Comparison of ENCODE assay signal across 27 cellular contexts in the genomic region with DNA sequence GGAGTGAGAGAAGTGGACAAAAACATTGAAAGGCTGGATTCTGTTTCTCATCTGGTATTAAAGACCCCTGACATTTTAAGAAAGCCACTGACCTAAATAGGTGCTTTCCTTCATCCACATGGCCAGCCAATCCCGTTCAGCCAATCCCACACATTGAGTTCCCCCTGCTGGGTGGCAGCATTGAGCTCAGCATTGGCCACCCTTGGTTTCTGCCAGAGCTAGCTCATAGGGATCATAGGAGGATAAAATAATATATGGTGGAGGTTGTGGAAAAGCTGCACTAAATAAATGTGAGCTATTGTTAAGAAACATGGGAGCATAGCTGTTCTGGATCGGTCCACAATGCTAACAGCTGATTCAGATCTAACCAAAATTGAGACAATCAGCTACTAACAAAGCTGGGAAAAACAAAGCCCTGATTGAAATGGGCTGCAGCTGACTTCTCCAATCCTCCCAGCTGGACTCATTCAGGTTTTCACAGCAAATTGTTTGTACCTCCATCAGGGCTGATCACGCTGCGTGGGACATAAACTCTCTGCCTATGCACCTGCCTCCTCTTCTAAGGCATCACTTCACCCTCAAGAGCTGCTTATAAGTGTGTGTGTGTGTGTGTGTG.
A peak's percentile ranks its signal among the peaks of the same experiment; 100 is the strongest.
DNase-seq lines count a peak whose midpoint lies in the region; ATAC-seq and TF ChIP-seq lines count a peak whose summit lies in the region.
"Had no signal": no experiment of that assay in that cellular context is flagged by ENCODE, and none has a peak within 500 bp of the region (broad histone marks: within the 10 kb centered on the region; RNA-seq: fewer than 3 reads in every experiment).

No MANE protein-coding gene starts in this region.

- no peak overlapping the region for H3K27ac Mint-ChIP-seq in endodermal cell
- H3K27ac Mint-ChIP-seq: activated B cell treated with CpG ODN at 0.5 μM for 24 hours; activated naive CD4-positive, alpha-beta T cell treated with anti-CD3 and anti-CD28 coated beads, Interleukin-2, amount 50 U/mL, for 72 hours; activated T-helper 2 cell treated with anti-CD3 and anti-CD28 coated beads, Interferon-gamma antibody, Interleukin-2, Interleukin-4, amounts not matched to agents 10 μg/mL and 5 μg/mL and 100 μg/mL, durations not matched to agents 14 hours and 24 hours and 36 hours; IgD-negative memory B cell had no signal

- H3K4me3 Mint-ChIP-seq in endodermal cell, result no peak overlapping the region
- H3K4me3 Mint-ChIP-seq: activated B cell treated with CpG ODN at 0.5 μM for 24 hours had no signal

- no peaks in the 10 kb centered on the region for H3K27me3 Mint-ChIP-seq in endodermal cell (ENCODE audit: insufficient read depth)
- H3K27me3 Mint-ChIP-seq: activated B cell treated with CpG ODN at 0.5 μM for 24 hours, IgD-negative memory B cell had no signal

- intact Hi-C loops in aorta (cut with DNase I) (no loop called here), body of pancreas (cut with DNase I) (no loop called here)

- H3K9ac ChIP-seq in endodermal cell (ENCODE audit: extremely low read depth, low read length, poor library complexity, severe bottlenecking), result no peak overlapping the region

- no peak for TF ChIP-seq POLR2A in body of pancreas (IDR thresholded peaks at IDR 0.05)

- H3K4me1 Mint-ChIP-seq in endodermal cell, result no peaks in the 10 kb centered on the region
- H3K4me1 Mint-ChIP-seq: activated B cell treated with CpG ODN at 0.5 μM for 24 hours, IgD-negative memory B cell had no signal

- no peak for ATAC-seq in aorta (ENCODE audit: low FRiP score)
- ATAC-seq in body of pancreas, result no peak
- ATAC-seq: activated naive CD4-positive, alpha-beta T cell treated with anti-CD3 and anti-CD28 coated beads, Interleukin-2, amount 50 U/mL, for 72 hours; esophagus mucosa; foreskin keratinocyte; Panc1; psoas muscle had no signal

- H3K27me3 ChIP-seq in endodermal cell (ENCODE audit: control insufficient read depth, insufficient read depth, low read length, poor library complexity, severe bottlenecking) (peaks cover 6% of the 10 kb centered on the region), aorta (ENCODE audit: control insufficient read depth in 1 of 2, insufficient read depth in 2 of 2, low read length in 1 of 2) (no peaks in the 10 kb centered on the region), body of pancreas (no peaks in the 10 kb centered on the region)
- H3K27me3 ChIP-seq: foreskin keratinocyte, hepatocyte, testis had no signal

- H3K27ac ChIP-seq in endodermal cell (ENCODE audit: low read depth, low read length) (no peak overlapping the region), aorta (ENCODE audit: low read depth in 1 of 2, low read length in 2 of 2) (no peak overlapping the region), body of pancreas (no peak overlapping the region)
- H3K27ac ChIP-seq: coronary artery, foreskin keratinocyte, hepatocyte, psoas muscle, testis had no signal

- H3K36me3 Mint-ChIP-seq in endodermal cell (ENCODE audit: low read depth), result no peaks in the 10 kb centered on the region
- H3K36me3 Mint-ChIP-seq: activated naive CD4-positive, alpha-beta T cell treated with anti-CD3 and anti-CD28 coated beads, Interleukin-2, amount 50 U/mL, for 72 hours; IgD-negative memory B cell had no signal

- TF ChIP-seq CTCF in endodermal cell (conservative IDR thresholded peaks at IDR 0.05), result peak; percentile 26
- no peak for TF ChIP-seq CTCF in body of pancreas (IDR thresholded peaks at IDR 0.05)

- WGBS in endodermal cell (ENCODE audit: insufficient coverage in 1 of 2, insufficient read length in 1 of 2), 2 experiments, result 94 to 100% methylated on average over 1 to 4 of the region's 4 CpGs
- WGBS in aorta, 2 donors, result 86 to 87% methylated on average over 4 of the region's 4 CpGs
- WGBS in body of pancreas, 2 donors, result 76 to 82% methylated on average over 4 of the region's 4 CpGs

- H3K36me3 ChIP-seq in endodermal cell (ENCODE audit: control insufficient read depth, insufficient read depth, low read length), result peaks cover 8% of the 10 kb centered on the region
- no peaks in the 10 kb centered on the region for H3K36me3 ChIP-seq in aorta (ENCODE audit: control insufficient read depth in 1 of 2, insufficient read depth in 2 of 2, low read length in 1 of 2)
- H3K36me3 ChIP-seq in body of pancreas (replicated peaks in 1 of 2; ENCODE audit: insufficient read depth in 1 of 2, low read depth in 2 of 2), result no peaks in the 10 kb centered on the region

- no peaks in the 10 kb centered on the region for H3K9me3 Mint-ChIP-seq in endodermal cell
- H3K9me3 Mint-ChIP-seq: activated B cell treated with CpG ODN at 0.5 μM for 24 hours; activated naive CD4-positive, alpha-beta T cell treated with anti-CD3 and anti-CD28 coated beads, Interleukin-2, amount 50 U/mL, for 72 hours; activated T-helper 2 cell treated with anti-CD3 and anti-CD28 coated beads, Interferon-gamma antibody, Interleukin-2, Interleukin-4, amounts not matched to agents 10 μg/mL and 5 μg/mL and 100 μg/mL, durations not matched to agents 14 hours and 24 hours and 36 hours had no signal

- H3K9me3 ChIP-seq in endodermal cell (ENCODE audit: control insufficient read depth, low read length), result no peaks in the 10 kb centered on the region
- no peaks in the 10 kb centered on the region for H3K9me3 ChIP-seq in aorta (ENCODE audit: control insufficient read depth, low read length)
- H3K9me3 ChIP-seq in body of pancreas, result no peaks in the 10 kb centered on the region
- H3K9me3 ChIP-seq: psoas muscle, testis had no signal

- DNase-seq in NCI-H1105 treated with DMSO at 0.1 percent for 48 hours (lab: John Stamatoyannopoulos, UW), result peak; percentile 17
- DNase-seq in NCI-H1105 (lab: John Stamatoyannopoulos, UW), result no peak
- peak; percentile 68 for DNase-seq in DMS79 (lab: John Stamatoyannopoulos, UW)
- no peak for DNase-seq in endodermal cell
- DNase-seq in nucleus accumbens (lab: John Stamatoyannopoulos, UW), result peak in 31 of 56 donors; percentile 6 to 56 (median 27)
- no peak for DNase-seq in AG08396 (ENCODE audit: low spot score)
- DNase-seq in aorta, result no peak
- DNase-seq in body of pancreas, result no peak
- DNase-seq: activated B cell treated with CpG ODN at 0.5 μM for 24 hours; activated CD4-positive, alpha-beta T cell treated with anti-CD3 and anti-CD28 coated beads, Interleukin-2, amount 50 U/mL, for 4 hours; effector memory CD4-positive, alpha-beta T cell; foreskin keratinocyte; GF-D8; H7; mesendoderm; NCI-H510A treated with DMSO at 0.1 percent for 48 hours; psoas muscle; SHP77 treated with DMSO at 0.1 percent for 48 hours; stimulated activated naive CD4-positive, alpha-beta T cell; testis had no signal

- H3K4me3 ChIP-seq in endodermal cell (ENCODE audit: low read length), result no peak overlapping the region
- no peak overlapping the region for H3K4me3 ChIP-seq in aorta (ENCODE audit: low read length in 2 of 2)
- no peak overlapping the region for H3K4me3 ChIP-seq in body of pancreas
- H3K4me3 ChIP-seq: coronary artery, hepatocyte, psoas muscle, testis had no signal

- H3K4me1 ChIP-seq in endodermal cell (ENCODE audit: control insufficient read depth, insufficient read depth, low read length) (no peaks in the 10 kb centered on the region), aorta (ENCODE audit: control insufficient read depth in 1 of 2, insufficient read depth in 2 of 2, low read length in 2 of 2) (no peaks in the 10 kb centered on the region), body of pancreas (no peaks in the 10 kb centered on the region)
- H3K4me1 ChIP-seq: foreskin keratinocyte, psoas muscle, testis had no signal

Comparison
In these comparisons a context has a peak if more than half of its experiments do, and no peak if none do; other contexts are left out.
1. DNase-seq: peak in NCI-H1105 treated with DMSO at 0.1 percent for 48 hours (single experiment), DMS79 (single experiment) and nucleus accumbens (31 of 56); none in NCI-H1105 (single experiment), endodermal cell (single experiment), AG08396 (single experiment), aorta (0 of 2) and body of pancreas (0 of 4).